ENCODE assay signal across 20 cellular contexts in genomic region chr15:89195836-89196235, GRCh38. TPM values are rescaled to one million over a fixed set of nuclear protein-coding genes. Genes with fewer than 3 reads are reported as not detected.
DNase-seq lines count a peak whose midpoint lies in the region; ATAC-seq and TF ChIP-seq lines count a peak whose summit lies in the region.
"Had no signal": no experiment of that assay in that cellular context is flagged by ENCODE, and none has a peak within 500 bp of the region (broad histone marks: within the 10 kb centered on the region; RNA-seq: fewer than 3 reads in every experiment).

No MANE protein-coding gene starts in this region.

- no peak for TF ChIP-seq EP300 in gastroesophageal sphincter (IDR thresholded peaks at IDR 0.05)

- no peaks in the 10 kb centered on the region for H3K9me3 ChIP-seq in ascending aorta
- no peaks in the 10 kb centered on the region for H3K9me3 ChIP-seq in gastroesophageal sphincter
- no peaks in the 10 kb centered on the region for H3K9me3 ChIP-seq in skeletal muscle tissue (ENCODE audit: control insufficient read depth in 3 of 3, low read length in 3 of 3)
- H3K9me3 ChIP-seq: upper lobe of right lung had no signal

- H3K27me3 ChIP-seq in ascending aorta (no peaks in the 10 kb centered on the region), gastroesophageal sphincter (no peaks in the 10 kb centered on the region), skeletal muscle tissue (ENCODE audit: control insufficient read depth in 3 of 3, insufficient read depth in 3 of 3, low read length in 3 of 3) (no peaks in the 10 kb centered on the region)
- H3K27me3 ChIP-seq: upper lobe of right lung had no signal

- H3K27ac ChIP-seq in ascending aorta (peak overlapping the region; percentile 75 to 85), gastroesophageal sphincter (peak overlapping the region in 3 of 4 donors; percentile 27 to 56 (median 44)), skeletal muscle tissue (ENCODE audit: low read depth, low read length) (peak overlapping the region; percentile 34)
- H3K27ac ChIP-seq: RWPE1, upper lobe of right lung had no signal

- ATAC-seq in gastroesophageal sphincter (peak; percentile 76), GM19467 (IDR thresholded peaks at IDR 0.05; ENCODE audit: unreplicated experiment) (no peak), HG02840 (IDR thresholded peaks at IDR 0.05; ENCODE audit: low FRiP score, unreplicated experiment) (no peak), HG02588 (IDR thresholded peaks at IDR 0.05; ENCODE audit: unreplicated experiment) (no peak)
- ATAC-seq: upper lobe of right lung had no signal

- intact Hi-C loops in ascending aorta (cut with DNase I): loop anchor here (5.0 to 10.0 kb wide), 3 partner anchors 299 to 1111 kb away; partner anchors contain the start of genes AEN and HAPLN3

- WGBS in gastroesophageal sphincter (ENCODE audit: low coverage in 1 of 2), 2 donors: 79 to 80% methylated on average over 1 to 4 of the region's 8 CpGs

- H3K9ac ChIP-seq in skeletal muscle tissue (ENCODE audit: low read depth in 1 of 3, low read length in 3 of 3): no peak overlapping the region

- peak; percentile 92 for DNase-seq in EH (ENCODE audit: low read depth)
- DNase-seq in ascending aorta (ENCODE audit: low spot score in 2 of 2): peak in 1 of 2 donors; percentile 90
- no peak for DNase-seq in NCI-H187 (lab: John Stamatoyannopoulos, UW)
- DNase-seq: activated B cell treated with CpG ODN at 0.5 μM for 24 hours; activated gamma-delta T cell treated with Interleukin-2 at 50 U/mL for 16 hours; KBM-7; NCI-H1092 treated with DMSO at 0.1 percent for 48 hours; NCI-H2227 treated with DMSO at 0.1 percent for 48 hours; NK-92 treated with Interleukin-12 subunit alpha and Interleukin-12 subunit beta, amount 100 ng/mL, for 24 hours; right cardiac atrium; stimulated activated CD4-positive, alpha-beta T cell treated with anti-CD3 and anti-CD28 coated beads, Interleukin-4, amount 100 ng/mL, for 4 hours; upper lobe of right lung had no signal

- peaks cover 0 to 17% of the 10 kb centered on the region in 2 donors for H3K4me1 ChIP-seq in ascending aorta
- H3K4me1 ChIP-seq in gastroesophageal sphincter: peaks cover 0 to 18% (median 3%) of the 10 kb centered on the region in 3 donors
- H3K4me1 ChIP-seq in skeletal muscle tissue (ENCODE audit: control insufficient read depth in 3 of 3, insufficient read depth in 3 of 3, low read length in 3 of 3): peaks cover 3 to 16% (median 4%) of the 10 kb centered on the region in 3 donors
- H3K4me1 ChIP-seq: upper lobe of right lung had no signal

- TF ChIP-seq POLR2A in gastroesophageal sphincter (IDR thresholded peaks at IDR 0.05): no peak

- TF ChIP-seq CTCF in ascending aorta (IDR thresholded peaks at IDR 0.05) (no peak), gastroesophageal sphincter (IDR thresholded peaks at IDR 0.05) (no peak)

- H3K4me3 ChIP-seq in ascending aorta: no peak overlapping the region
- no peak overlapping the region for H3K4me3 ChIP-seq in gastroesophageal sphincter
- H3K4me3 ChIP-seq in skeletal muscle tissue (ENCODE audit: low read length in 3 of 3): no peak overlapping the region
- H3K4me3 ChIP-seq: upper lobe of right lung had no signal

- H3K36me3 ChIP-seq in ascending aorta: peaks cover 55 to 76% of the 10 kb centered on the region in 2 donors
- H3K36me3 ChIP-seq in gastroesophageal sphincter: peaks cover 0 to 100% of the 10 kb centered on the region in 2 donors
- H3K36me3 ChIP-seq in skeletal muscle tissue (ENCODE audit: control insufficient read depth in 3 of 3, insufficient read depth in 3 of 3, low read length in 3 of 3): peaks cover 36 to 66% (median 39%) of the 10 kb centered on the region in 3 donors

RNA-seq across cellular contexts. Expression of gene RLBP1, which starts 25.5 kb away (rescaled TPM):
- total RNA-seq in ascending aorta (not detected), gastroesophageal sphincter (under 1 TPM in 1 of 4 donors, not detected in 3; 0.64 TPM), skeletal muscle tissue (0.52 TPM)
- total RNA-seq: activated B cell treated with CpG ODN at 0.5 μM for 24 hours; activated CD8-positive, alpha-beta memory T cell treated with anti-CD3 and anti-CD28 coated beads for 36 hours; right cardiac atrium; T-helper 1 cell treated with Interleukin-12 subunit alpha and Interleukin-12 subunit beta and Interleukin-4 antibody, amounts not matched to agents 30 ng/mL and 1 ng/mL, for 36 hours; upper lobe of right lung had no signal

RNA-seq across cellular contexts. Expression of gene FANCI, which starts 47.9 kb away (rescaled TPM):
- total RNA-seq in ascending aorta (not detected), gastroesophageal sphincter (10 to 100 TPM in 1 of 4 donors, 1 to 10 TPM in 3; 1.9 to 12.5 (median 7.1) TPM), skeletal muscle tissue (12.0 TPM)
